Comparison of ENCODE assay signal across 1 cellular context in the genomic region with DNA sequence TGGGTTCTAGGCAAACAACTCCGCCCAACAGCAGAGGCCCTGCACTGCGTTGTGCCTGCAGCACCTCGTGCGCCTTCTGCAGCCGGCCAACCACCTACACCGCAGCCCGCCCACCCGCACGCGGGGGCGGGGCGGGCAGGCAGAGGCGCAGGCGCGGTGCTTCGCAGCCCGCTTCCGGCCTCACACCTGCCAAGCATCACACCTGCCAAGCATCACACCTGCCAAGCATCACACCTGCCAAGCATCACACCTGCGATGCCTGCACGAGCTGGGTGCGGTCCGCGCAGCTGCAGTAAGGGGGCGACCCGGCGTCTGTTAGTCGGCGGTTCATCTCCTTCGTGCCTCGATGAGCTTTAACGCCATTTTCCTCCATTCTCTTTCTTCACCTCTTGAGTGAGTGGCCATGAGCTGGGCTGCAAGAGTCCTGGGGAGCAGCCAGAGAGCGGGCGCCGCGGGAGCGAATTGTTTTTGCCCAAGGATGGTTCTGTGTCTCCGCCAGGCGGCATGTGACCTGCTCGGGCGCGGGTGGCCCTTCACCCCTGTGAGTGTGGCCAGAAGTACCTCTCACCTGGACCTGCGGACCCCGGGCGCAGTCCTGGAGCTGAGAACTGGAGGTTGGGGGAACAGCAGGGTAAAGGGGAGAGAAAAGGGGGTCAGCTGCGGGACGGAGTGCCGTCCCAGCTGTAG.
TF ChIP-seq lines count a peak whose summit lies in the region.

TSS of gene LDHAL6A (plus strand) at position 171 of the 687 bp plus-strand sequence. CDS start 825 bp downstream, outside the sequence.

TF ChIP-seq in IMR-90, 13 proteins besides CTCF, POLR2A, EP300 and RAD21:
- no peak for TF ChIP-seq CHD1 (IDR thresholded peaks at IDR 0.05; ENCODE audit: low read depth, low read length)
- no peak for TF ChIP-seq SMC3 (IDR thresholded peaks at IDR 0.05; ENCODE audit: low read depth, low read length)
- no peak for TF ChIP-seq NFE2L2 (IDR thresholded peaks at IDR 0.05; ENCODE audit: low read depth, low read length)
- no peak for TF ChIP-seq CEBPB (IDR thresholded peaks at IDR 0.05; ENCODE audit: low read depth, low read length)
TF ChIP-seq in IMR-90: peak in this region for 0.
